9 cellular contexts compared by ENCODE assay signal in the genomic region with DNA sequence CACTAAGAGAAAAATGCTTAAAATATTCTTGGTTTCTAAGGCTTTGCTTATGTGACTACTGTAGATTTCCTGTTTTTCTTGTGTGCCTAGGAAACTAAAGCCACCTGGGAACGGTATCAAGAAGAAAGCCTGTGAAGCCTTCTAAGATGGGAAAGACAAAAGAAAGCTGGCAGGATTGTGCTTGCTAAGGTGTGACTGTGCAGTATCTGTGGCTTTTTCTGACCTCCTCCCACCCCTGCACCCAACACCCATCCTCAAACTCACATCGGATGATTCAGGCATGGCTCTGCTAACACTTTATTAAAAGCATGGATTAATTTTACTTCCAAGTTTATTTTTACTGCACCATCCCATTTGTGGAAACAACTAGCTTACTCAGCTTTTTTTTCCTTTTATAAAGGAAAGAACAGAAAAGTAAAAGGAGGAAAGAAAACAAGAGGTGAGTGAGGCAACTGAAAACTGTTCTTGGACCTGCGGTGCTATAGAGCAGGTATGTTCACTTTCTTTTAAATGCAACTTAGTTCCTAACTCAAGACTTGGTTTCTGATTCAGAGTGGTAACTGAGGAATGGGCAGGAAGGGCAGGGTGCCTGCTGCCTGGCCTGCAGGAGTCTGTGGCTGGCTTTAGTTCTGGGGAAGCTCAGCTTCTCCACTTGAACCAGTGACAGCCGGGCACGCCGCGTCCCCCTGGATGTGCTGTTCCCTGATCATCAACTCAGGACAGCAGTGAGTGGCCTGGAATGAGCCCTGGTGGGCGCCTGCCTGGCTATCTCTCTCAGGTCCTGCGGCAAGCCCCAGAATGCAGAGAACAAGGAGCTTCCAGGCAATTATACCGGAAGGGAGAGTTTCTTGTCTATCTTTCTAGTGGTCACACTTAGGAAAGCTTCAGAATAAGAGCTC. TPM values are rescaled to one million over a fixed set of nuclear protein-coding genes. Genes with fewer than 3 reads are reported as not detected.
DNase-seq lines count a peak whose midpoint lies in the region; ATAC-seq and TF ChIP-seq lines count a peak whose summit lies in the region.
"Had no signal": no experiment of that assay in that cellular context is flagged by ENCODE, and none has a peak within 500 bp of the region (broad histone marks: within the 10 kb centered on the region; RNA-seq: fewer than 3 reads in every experiment).

Gene GBP6, plus strand, starts transcription at position 422 of the 899 bp plus-strand sequence. CDS start 4,493 bp downstream, outside the sequence.

- H3K23ac ChIP-seq in H9 (ENCODE audit: insufficient read length, low read depth, low read length): no peak within 1 kb of the TSS

- H3K27me3 Mint-ChIP-seq in H9 (ENCODE audit: low read depth): no peaks in the 10 kb centered on the region; the same call in none of the 2 replicates
- no peaks in the 10 kb centered on the region for H3K27me3 Mint-ChIP-seq in activated CD4-positive, alpha-beta memory T cell treated with anti-CD3 and anti-CD28 coated beads for 36 hours

- no peaks in the 10 kb centered on the region for H3K79me1 ChIP-seq in H9 (ENCODE audit: insufficient read depth, low read depth, low read length, poor library complexity, severe bottlenecking)

- ATAC-seq in GM18511 (IDR thresholded peaks at IDR 0.05; ENCODE audit: unreplicated experiment): peak; percentile 38
- ATAC-seq: left lobe of liver had no signal

- no peak within 1 kb of the TSS for H3K4me3 Mint-ChIP-seq in H9
- H3K4me3 Mint-ChIP-seq in activated CD4-positive, alpha-beta memory T cell treated with anti-CD3 and anti-CD28 coated beads for 36 hours: no peak within 1 kb of the TSS

- no peak within 1 kb of the TSS for H2BK5ac ChIP-seq in H9 (ENCODE audit: insufficient read length, low read length)

- no peak for TF ChIP-seq CTCF in H9 (conservative IDR thresholded peaks at IDR 0.05)

- no peak within 1 kb of the TSS for H4K8ac ChIP-seq in H9 (replicated peaks; ENCODE audit: insufficient read length, low read depth, low read length)

- no peak within 1 kb of the TSS for H2BK120ac ChIP-seq in H9 (ENCODE audit: low read depth, low read length, poor library complexity, severe bottlenecking)

- DNase-seq in H9 (peak; percentile 46), left kidney (ENCODE audit: low read depth, low spot score) (peak; percentile 38), NCI-H82 treated with DMSO at 0.1 percent for 48 hours (lab: John Stamatoyannopoulos, UW; ENCODE audit: unreplicated experiment) (no peak), NCI-H2029 (lab: John Stamatoyannopoulos, UW) (no peak)
- DNase-seq in activated CD4-positive, alpha-beta memory T cell treated with anti-CD3 and anti-CD28 coated beads for 36 hours: peak; percentile 42
- no peak for DNase-seq in stimulated activated naive CD4-positive, alpha-beta T cell (lab: John Stamatoyannopoulos, UW)
- DNase-seq in activated CD8-positive, alpha-beta memory T cell treated with anti-CD3 and anti-CD28 coated beads, Interleukin-2, amount 50 U/mL, for 4 hours: no peak

- H3K23me2 ChIP-seq in H9 (ENCODE audit: insufficient read length, low read depth, low read length, poor library complexity, severe bottlenecking): no peaks in the 10 kb centered on the region

- no peak within 1 kb of the TSS for H2BK12ac ChIP-seq in H9 (ENCODE audit: insufficient read length, low read depth, low read length)

- H3K27me3 ChIP-seq in H9 (ENCODE audit: insufficient read depth, low read length): no peaks in the 10 kb centered on the region

- no peak within 1 kb of the TSS for H2AK5ac ChIP-seq in H9 (ENCODE audit: insufficient read length, low read length)

- H3K4me1 ChIP-seq in H9 (ENCODE audit: insufficient read depth, low read length): no peaks in the 10 kb centered on the region

- intact Hi-C loops in activated CD4-positive, alpha-beta memory T cell treated with anti-CD3 and anti-CD28 coated beads for 36 hours (cut with micrococcal nuclease): loop anchor here (1.0 to 2.0 kb wide), 4 partner anchors 63 to 366 kb away; no protein-coding TSS in a partner anchor

- no peak within 1 kb of the TSS for H3K4me2 ChIP-seq in H9 (ENCODE audit: insufficient read depth, insufficient read length, low read length)

- H4K91ac ChIP-seq in H9 (ENCODE audit: insufficient read length, low read depth, low read length): no peak within 1 kb of the TSS

- no peak within 1 kb of the TSS for H3K18ac ChIP-seq in H9 (ENCODE audit: insufficient read length, low read depth, low read length)

- no peak within 1 kb of the TSS for H2BK20ac ChIP-seq in H9 (ENCODE audit: low read depth, low read length, poor library complexity, severe bottlenecking)

- no peak within 1 kb of the TSS for H3T11ph ChIP-seq in H9 (ENCODE audit: low read length)

- no peak within 1 kb of the TSS for H3K4ac ChIP-seq in H9 (ENCODE audit: low read depth, low read length)

- CTCF ChIA-PET in activated CD4-positive, alpha-beta memory T cell treated with anti-CD3 and anti-CD28 coated beads for 36 hours (lab: Charles Lee): interaction anchor here (0.6 to 2.2 kb wide), 10 partner anchors 53 to 380 kb away, joined by 3 to 7 read pairs (median 4); no protein-coding TSS in a partner anchor

- H3K4me1 Mint-ChIP-seq in H9: peaks cover 23 to 33% of the 10 kb centered on the region in 2 experiments
- H3K4me1 Mint-ChIP-seq in activated CD4-positive, alpha-beta memory T cell treated with anti-CD3 and anti-CD28 coated beads for 36 hours (ENCODE audit: low read depth): peaks cover 15% of the 10 kb centered on the region

- no peaks in the 10 kb centered on the region for H3K79me2 ChIP-seq in H9 (ENCODE audit: insufficient read depth, low read length)

- no peak within 1 kb of the TSS for H3K27ac ChIP-seq in H9 (ENCODE audit: insufficient read length, low read depth, low read length)

- no peaks in the 10 kb centered on the region for H3K9me3 ChIP-seq in H9 (ENCODE audit: control insufficient read depth, low read depth, low read length)

- H3K56ac ChIP-seq in H9 (ENCODE audit: insufficient read length, low read depth, low read length): no peak within 1 kb of the TSS

- no peaks in the 10 kb centered on the region for H3K9me3 Mint-ChIP-seq in H9
- H3K9me3 Mint-ChIP-seq in activated CD4-positive, alpha-beta memory T cell treated with anti-CD3 and anti-CD28 coated beads for 36 hours: no peaks in the 10 kb centered on the region

- H4K20me1 ChIP-seq in H9 (ENCODE audit: control insufficient read depth, insufficient read depth, insufficient read length): no peaks in the 10 kb centered on the region

- no peak within 1 kb of the TSS for H4K5ac ChIP-seq in H9 (ENCODE audit: insufficient read length, low read depth, low read length)

- no peaks in the 10 kb centered on the region for H3K36me3 Mint-ChIP-seq in H9 (ENCODE audit: insufficient read depth in 1 of 3, low read depth in 3 of 3)
- H3K36me3 Mint-ChIP-seq in activated CD4-positive, alpha-beta memory T cell treated with anti-CD3 and anti-CD28 coated beads for 36 hours: no peaks in the 10 kb centered on the region

- no peak within 1 kb of the TSS for H3K9ac ChIP-seq in H9 (ENCODE audit: extremely low read depth, insufficient read length, low read length)

- H3K27ac Mint-ChIP-seq in H9: peak within 1 kb of the TSS in 1 of 3 experiments; percentile 27; a peak in 2 of 7 replicates
- H3K27ac Mint-ChIP-seq in activated CD4-positive, alpha-beta memory T cell treated with anti-CD3 and anti-CD28 coated beads for 36 hours: no peak within 1 kb of the TSS

- no peak within 1 kb of the TSS for H2AFZ ChIP-seq in H9 (ENCODE audit: low read length)

- H2BK15ac ChIP-seq in H9 (ENCODE audit: low read depth, low read length): no peak within 1 kb of the TSS

- no peak within 1 kb of the TSS; the same call in 1 of the 2 replicates for H3K14ac ChIP-seq in H9 (ENCODE audit: insufficient read depth, low read length)

- WGBS in H9 (ENCODE audit: extremely low coverage, insufficient read length, low lambda C conversion rate): no CpG with 5 or more reads among the region's 10 CpGs

- POLR2A ChIA-PET in activated CD4-positive, alpha-beta memory T cell treated with anti-CD3 and anti-CD28 coated beads for 36 hours (lab: Charles Lee): interaction anchor here (1.0 to 1.5 kb wide), 4 partner anchors 87 to 237 kb away, joined by 3 to 7 read pairs (median 4); partner anchors contain the start of gene GBP4

RNA-seq across cellular contexts. Expression of gene GBP6, which starts in this region (rescaled TPM):
- not detected in 2 replicates for total RNA-seq in H9 (2021)
- total RNA-seq in activated CD4-positive, alpha-beta memory T cell treated with anti-CD3 and anti-CD28 coated beads for 36 hours: under 1 TPM; 0.73 to 0.81 TPM
- total RNA-seq: left lobe of liver had no signal

Comparison
In these comparisons a context has a peak if more than half of its experiments do, and no peak if none do; other contexts are left out.
1. Peak in DNase-seq in H9; RNA of the gene not detected or under 1 TPM.
2. Peak in DNase-seq in activated CD4-positive, alpha-beta memory T cell treated with anti-CD3 and anti-CD28 coated beads for 36 hours; RNA of the gene not detected or under 1 TPM.